29 cellular contexts compared by ENCODE assay signal in the genomic region with DNA sequence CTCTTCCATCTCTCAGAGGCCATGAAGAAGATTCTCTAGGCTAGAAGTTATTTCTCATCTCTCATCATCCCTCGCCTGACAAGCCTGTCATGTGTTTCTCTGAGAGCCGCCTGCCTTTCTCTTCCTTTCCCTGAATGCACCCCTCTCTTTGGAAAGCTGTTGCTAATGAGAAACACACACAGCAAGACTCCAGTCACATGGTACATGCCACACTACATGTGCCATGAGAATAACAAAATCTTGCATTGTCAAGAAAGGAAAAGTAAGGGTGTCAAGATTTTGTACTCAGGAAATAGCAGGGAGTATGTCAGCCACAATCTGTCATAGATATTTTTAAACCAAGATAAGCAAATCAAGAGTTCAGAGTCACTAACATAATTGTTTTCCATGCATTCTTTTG. TPM values are rescaled to one million over a fixed set of nuclear protein-coding genes. Genes with fewer than 3 reads are reported as not detected.
"Had no signal": no experiment of that assay in that cellular context is flagged by ENCODE, and none has a peak within 500 bp of the region (broad histone marks: within the 10 kb centered on the region; RNA-seq: fewer than 3 reads in every experiment).

No MANE protein-coding gene starts in this region.

- H3K9me3 ChIP-seq: adrenal gland, breast epithelium, gastrocnemius medialis, stomach, suprapubic skin, tibial nerve had no signal

- FAIRE-seq: astrocyte, islet of Langerhans, small intestine, urothelium cell line had no signal

- H3K9ac ChIP-seq: parathyroid adenoma had no signal

- H3K4me1 Mint-ChIP-seq: activated T-helper 17 cell treated with anti-CD3 and anti-CD28 coated beads, Interleukin-2, amount 50 U/mL, for 72 hours; stimulated activated memory B cell treated with anti-CD40 and anti-IgM and Interleukin-4, amounts not matched to agents 10 μg/mL and 1 μg/mL and 100 μg/mL, for 72 hours had no signal

- H3K4me3 ChIP-seq: adrenal gland, breast epithelium, gastrocnemius medialis, stomach, suprapubic skin, tibial nerve had no signal

- H3K27me3 Mint-ChIP-seq: stimulated activated memory B cell treated with anti-CD40 and anti-IgM and Interleukin-4, amounts not matched to agents 10 μg/mL and 1 μg/mL and 100 μg/mL, for 72 hours had no signal

- H3K36me3 Mint-ChIP-seq: activated naive CD4-positive, alpha-beta T cell treated with anti-CD3 and anti-CD28 coated beads, Interleukin-2, amount 50 U/mL, for 72 hours; natural killer cell treated with Interleukin-12 subunit alpha and Interleukin-12 subunit beta and Interleukin-15 and Interleukin-18, amount 100 ng/mL, for 72 hours; stimulated activated memory B cell treated with anti-CD40 and anti-IgM and Interleukin-4, amounts not matched to agents 10 μg/mL and 1 μg/mL and 100 μg/mL, for 72 hours had no signal

- H3K79me2 ChIP-seq: parathyroid adenoma had no signal

- DNase-seq: activated CD4-positive, alpha-beta T cell treated with anti-CD3 and anti-CD28 coated beads for 1 hour; activated T-cell treated with anti-CD3 and anti-CD28 coated beads, Interleukin-2, amount 50 U/mL, for 1 hour; adrenal gland; effector CD4-positive, alpha-beta T cell; erythroblast; gastrocnemius medialis; left ventricle myocardium superior; mammary epithelial cell; midbrain; small intestine; stimulated activated CD4-positive, alpha-beta T cell treated with anti-CD3 and anti-CD28 coated beads, Interleukin-2, amount 100 ng/mL, for 24 hours; stomach; T-helper 9 cell had no signal

- H3K27ac Mint-ChIP-seq: activated naive CD4-positive, alpha-beta T cell treated with anti-CD3 and anti-CD28 coated beads, Interleukin-2, amount 50 U/mL, for 72 hours; activated T-helper 17 cell treated with anti-CD3 and anti-CD28 coated beads, Interleukin-2, amount 50 U/mL, for 72 hours; dendritic cell treated with granulocyte-macrophage colony-stimulating factor and Interleukin-4, amounts not matched to agents 40 ng/mL and 50 ng/mL, for 4 days; natural killer cell treated with Interleukin-12 subunit alpha and Interleukin-12 subunit beta and Interleukin-15 and Interleukin-18, amount 100 ng/mL, for 72 hours; stimulated activated memory B cell treated with anti-CD40 and anti-IgM and Interleukin-4, amounts not matched to agents 10 μg/mL and 1 μg/mL and 100 μg/mL, for 72 hours had no signal

- H3K36me3 ChIP-seq: adrenal gland, breast epithelium, gastrocnemius medialis, stomach, suprapubic skin, tibial nerve had no signal

- H3K4me1 ChIP-seq: adrenal gland, breast epithelium, gastrocnemius medialis, parathyroid adenoma, stomach, tibial nerve had no signal

- H3K9me3 Mint-ChIP-seq: activated naive CD4-positive, alpha-beta T cell treated with anti-CD3 and anti-CD28 coated beads, Interleukin-2, amount 50 U/mL, for 72 hours; activated T-helper 17 cell treated with anti-CD3 and anti-CD28 coated beads, Interleukin-2, amount 50 U/mL, for 72 hours; dendritic cell treated with granulocyte-macrophage colony-stimulating factor and Interleukin-4, amounts not matched to agents 40 ng/mL and 50 ng/mL, for 4 days; natural killer cell treated with Interleukin-12 subunit alpha and Interleukin-12 subunit beta and Interleukin-15 and Interleukin-18, amount 100 ng/mL, for 72 hours; stimulated activated memory B cell treated with anti-CD40 and anti-IgM and Interleukin-4, amounts not matched to agents 10 μg/mL and 1 μg/mL and 100 μg/mL, for 72 hours had no signal

- H3K4me3 Mint-ChIP-seq: activated T-helper 17 cell treated with anti-CD3 and anti-CD28 coated beads, Interleukin-2, amount 50 U/mL, for 72 hours; dendritic cell treated with granulocyte-macrophage colony-stimulating factor and Interleukin-4, amounts not matched to agents 40 ng/mL and 50 ng/mL, for 4 days; natural killer cell treated with Interleukin-12 subunit alpha and Interleukin-12 subunit beta and Interleukin-15 and Interleukin-18, amount 100 ng/mL, for 72 hours; stimulated activated memory B cell treated with anti-CD40 and anti-IgM and Interleukin-4, amounts not matched to agents 10 μg/mL and 1 μg/mL and 100 μg/mL, for 72 hours had no signal

- ATAC-seq: activated naive CD4-positive, alpha-beta T cell treated with anti-CD3 and anti-CD28 coated beads, Interleukin-2, amount 50 U/mL, for 72 hours; activated T-helper 17 cell treated with anti-CD3 and anti-CD28 coated beads, Interleukin-2, amount 50 U/mL, for 72 hours; gastrocnemius medialis; left ventricle myocardium superior; natural killer cell treated with Interleukin-12 subunit alpha and Interleukin-12 subunit beta and Interleukin-15 and Interleukin-18, amount 100 ng/mL, for 72 hours; sciatic nerve; stimulated activated memory B cell treated with anti-CD40 and anti-IgM and Interleukin-4, amounts not matched to agents 10 μg/mL and 1 μg/mL and 100 μg/mL, for 72 hours had no signal

- H3K27ac ChIP-seq: adrenal gland, breast epithelium, gastrocnemius medialis, parathyroid adenoma, stomach, suprapubic skin, tibial nerve had no signal

- H2AFZ ChIP-seq: parathyroid adenoma had no signal

- H3K27me3 ChIP-seq: adrenal gland, breast epithelium, gastrocnemius medialis, stomach, suprapubic skin, tibial nerve had no signal

RNA-seq across cellular contexts. Expression of gene AGXT2, which starts 8.9 kb away (rescaled TPM):
- total RNA-seq: activated naive CD4-positive, alpha-beta T cell treated with anti-CD3 and anti-CD28 coated beads, Interleukin-2, amount 50 U/mL, for 72 hours; activated T-helper 17 cell treated with anti-CD3 and anti-CD28 coated beads, Interleukin-2, amount 50 U/mL, for 72 hours; adrenal gland; astrocyte; breast epithelium; chondrocyte; left ventricle myocardium superior; mammary epithelial cell; natural killer cell treated with Interleukin-12 subunit alpha and Interleukin-12 subunit beta and Interleukin-15 and Interleukin-18, amount 100 ng/mL, for 72 hours; pulmonary artery endothelial cell; sciatic nerve; suprapubic skin; T-helper 1 cell treated with Interleukin-12 subunit alpha and Interleukin-12 subunit beta and Interleukin-4 antibody, amounts not matched to agents 30 ng/mL and 1 ng/mL, for 36 hours; tibial nerve had no signal
- polyA plus RNA-seq: mammary epithelial cell, stomach had no signal
